In the genomic region with DNA sequence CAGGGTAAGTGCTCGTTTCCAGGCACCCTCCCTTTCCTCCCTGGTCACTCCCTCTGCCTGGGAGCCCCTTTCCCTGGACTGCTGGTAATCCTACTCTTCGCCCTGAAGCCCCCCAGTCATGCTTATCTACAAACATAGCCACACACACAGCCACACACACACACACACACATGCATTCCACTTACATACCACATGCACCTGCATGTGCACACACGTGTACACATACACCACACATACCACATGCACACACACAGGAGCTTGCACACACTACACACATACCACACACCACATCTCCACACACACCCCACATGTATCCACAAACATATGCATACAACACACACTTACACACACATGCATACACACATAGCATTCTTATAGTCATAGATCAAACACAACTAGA, we compare ENCODE assay signal across 34 cellular contexts.
"Had no signal": no experiment of that assay in that cellular context is flagged by ENCODE, and none has a peak within 500 bp of the region (broad histone marks: within the 10 kb centered on the region; RNA-seq: fewer than 3 reads in every experiment).

No MANE protein-coding gene starts in this region.

- H3K9ac ChIP-seq: SK-N-SH had no signal

- H3K4me1 ChIP-seq: SJSA1 had no signal

- H3K36me3 Mint-ChIP-seq: activated CD4-positive, alpha-beta memory T cell treated with anti-CD3 and anti-CD28 coated beads for 36 hours; activated naive CD4-positive, alpha-beta T cell treated with anti-CD3 and anti-CD28 coated beads, Interleukin-2, amount 10 ng/mL, durations not matched to agents 7 days and 5 days; activated naive CD8-positive, alpha-beta T cell had no signal

- FAIRE-seq: TTC549 had no signal

- H3K27ac ChIP-seq: brain microvascular endothelial cell, cardiac muscle cell, SJSA1 had no signal

- H3K27me3 ChIP-seq: brain microvascular endothelial cell, cardiac muscle cell, MG63, Peyer's patch, SJSA1 had no signal

- H3K27ac Mint-ChIP-seq: activated CD4-positive, alpha-beta memory T cell treated with anti-CD3 and anti-CD28 coated beads for 36 hours; activated naive CD4-positive, alpha-beta T cell treated with anti-CD3 and anti-CD28 coated beads, Interleukin-2, amount 10 ng/mL, durations not matched to agents 7 days and 5 days; activated naive CD8-positive, alpha-beta T cell; activated naive CD8-positive, alpha-beta T cell treated with anti-CD3 and anti-CD28 coated beads, Interleukin-2, amount 50 U/mL, for 24 hours; activated T-helper 1 cell treated with anti-CD3 and anti-CD28 coated beads, Interleukin-12 subunit alpha, Interleukin-12 subunit beta, Interleukin-2, Interleukin-4 antibody, amounts not matched to agents 30 ng/mL and 10 ng/mL and 1 ng/mL, durations not matched to agents 14 hours and 24 hours and 36 hours; T-helper 1 cell treated with Interleukin-12 subunit alpha and Interleukin-12 subunit beta and Interleukin-4 antibody, amounts not matched to agents 30 μg/mL and 1 μg/mL, for 36 hours; T-helper 2 cell treated with Interferon-gamma antibody and Interleukin-4, amounts not matched to agents 5 μg/mL and 100 μg/mL, for 36 hours had no signal

- DNase-seq: activated CD4-positive, alpha-beta memory T cell treated with anti-CD3 and anti-CD28 coated beads for 36 hours; activated CD8-positive, alpha-beta memory T cell treated with anti-CD3 and anti-CD28 coated beads, Interleukin-2, amount 50 U/mL, for 4 hours; activated naive CD4-positive, alpha-beta T cell treated with anti-CD3 and anti-CD28 coated beads, Interleukin-2, amount 10 ng/mL, durations not matched to agents 7 days and 5 days; activated naive CD8-positive, alpha-beta T cell treated with anti-CD3 and anti-CD28 coated beads, Interleukin-2, amount 50 U/mL, for 24 hours; activated T-cell treated with anti-CD3 and anti-CD28 coated beads for 4 hours; activated T-cell treated with anti-CD3 and anti-CD28 coated beads, Interleukin-2, amount 50 U/mL, for 4 hours; anterior cingulate cortex; brain microvascular endothelial cell; Kasumi-1; KG1; MG63; NCI-H1048; NCI-H1105 treated with DMSO at 0.1 percent for 48 hours; NCI-H1436; NCI-H1694; NCI-H1930; NCI-H2081 treated with DMSO at 0.1 percent for 48 hours; NCI-H510A; NCI-H526; NCI-H748 treated with DMSO at 0.1 percent for 48 hours; NK-92 treated with Interleukin-12 subunit alpha and Interleukin-12 subunit beta, amount 100 ng/mL, for 24 hours; PC-3; Peyer's patch; RPMI8226; SHP77 treated with DMSO at 0.1 percent for 48 hours; SK-N-SH had no signal

- H3K4me2 ChIP-seq: SK-N-SH had no signal

- H3K36me3 ChIP-seq: brain microvascular endothelial cell, cardiac muscle cell, MG63, Peyer's patch, SJSA1 had no signal

- H3K27me3 Mint-ChIP-seq: activated naive CD8-positive, alpha-beta T cell; central memory CD8-positive, alpha-beta T cell had no signal

- H3K4me3 Mint-ChIP-seq: activated CD4-positive, alpha-beta memory T cell treated with anti-CD3 and anti-CD28 coated beads for 36 hours; activated naive CD4-positive, alpha-beta T cell treated with anti-CD3 and anti-CD28 coated beads, Interleukin-2, amount 10 ng/mL, durations not matched to agents 7 days and 5 days; activated naive CD8-positive, alpha-beta T cell; activated naive CD8-positive, alpha-beta T cell treated with anti-CD3 and anti-CD28 coated beads, Interleukin-2, amount 50 U/mL, for 24 hours; activated T-cell treated with anti-CD3 and anti-CD28 coated beads, Interleukin-2, amount 50 U/mL, for 4 hours; activated T-helper 1 cell treated with anti-CD3 and anti-CD28 coated beads, Interleukin-12 subunit alpha, Interleukin-12 subunit beta, Interleukin-2, Interleukin-4 antibody, amounts not matched to agents 30 ng/mL and 10 ng/mL and 1 ng/mL, durations not matched to agents 14 hours and 24 hours and 36 hours; central memory CD8-positive, alpha-beta T cell; T-helper 1 cell treated with Interleukin-12 subunit alpha and Interleukin-12 subunit beta and Interleukin-4 antibody, amounts not matched to agents 30 μg/mL and 1 μg/mL, for 36 hours; T-helper 2 cell treated with Interferon-gamma antibody and Interleukin-4, amounts not matched to agents 5 μg/mL and 100 μg/mL, for 36 hours had no signal

- H3K9me3 ChIP-seq: MG63, Peyer's patch, SJSA1, SK-N-SH had no signal

- H3K9me3 Mint-ChIP-seq: activated CD4-positive, alpha-beta memory T cell treated with anti-CD3 and anti-CD28 coated beads for 36 hours; activated naive CD4-positive, alpha-beta T cell treated with anti-CD3 and anti-CD28 coated beads, Interleukin-2, amount 10 ng/mL, durations not matched to agents 7 days and 5 days; activated naive CD8-positive, alpha-beta T cell treated with anti-CD3 and anti-CD28 coated beads, Interleukin-2, amount 50 U/mL, for 24 hours; activated T-cell treated with anti-CD3 and anti-CD28 coated beads, Interleukin-2, amount 50 U/mL, for 4 hours; activated T-helper 1 cell treated with anti-CD3 and anti-CD28 coated beads, Interleukin-12 subunit alpha, Interleukin-12 subunit beta, Interleukin-2, Interleukin-4 antibody, amounts not matched to agents 30 ng/mL and 10 ng/mL and 1 ng/mL, durations not matched to agents 14 hours and 24 hours and 36 hours; central memory CD8-positive, alpha-beta T cell; T-helper 1 cell treated with Interleukin-12 subunit alpha and Interleukin-12 subunit beta and Interleukin-4 antibody, amounts not matched to agents 30 μg/mL and 1 μg/mL, for 36 hours; T-helper 2 cell treated with Interferon-gamma antibody and Interleukin-4, amounts not matched to agents 5 μg/mL and 100 μg/mL, for 36 hours had no signal

- H3K4me3 ChIP-seq: cardiac muscle cell, MG63, Peyer's patch, SJSA1 had no signal
